ENCODE assay signal across 8 cellular contexts in genomic region chr13:74062933-74063332, GRCh38.
A peak's percentile ranks its signal among the peaks of the same experiment; 100 is the strongest.
DNase-seq lines count a peak whose midpoint lies in the region; ATAC-seq lines count a peak whose summit lies in the region.

No MANE protein-coding gene starts in this region.

- DNase-seq in ACHN (peak; percentile 63), GM19240 (ENCODE audit: insufficient read length, low spot score) (peak; percentile 18), left ventricle myocardium superior (peak; percentile 72), GF-D8 (lab: John Stamatoyannopoulos, UW) (no peak), 8988T (no peak)
- peak; percentile 15 for DNase-seq in activated T-cell treated with anti-CD3 and anti-CD28 coated beads, Interleukin-2, amount 50 U/mL, for 4 hours
- DNase-seq in stimulated activated CD4-positive, alpha-beta T cell treated with anti-CD3 and anti-CD28 coated beads, Interleukin-2, amount 100 ng/mL, for 24 hours = peak; percentile 31 to 48

- H3K4me1 Mint-ChIP-seq in activated T-cell treated with anti-CD3 and anti-CD28 coated beads, Interleukin-2, amount 50 U/mL, for 4 hours (ENCODE audit: low read depth) = peaks cover 87% of the 10 kb centered on the region

- ATAC-seq in HG03280 (IDR thresholded peaks at IDR 0.05; ENCODE audit: unreplicated experiment) (peak; percentile 74), left ventricle myocardium superior (peak; percentile 98)
- ATAC-seq in activated T-cell treated with anti-CD3 and anti-CD28 coated beads, Interleukin-2, amount 50 U/mL, for 4 hours = peak; percentile 49 to 69

- no peaks in the 10 kb centered on the region for H3K27me3 Mint-ChIP-seq in activated T-cell treated with anti-CD3 and anti-CD28 coated beads, Interleukin-2, amount 50 U/mL, for 4 hours (ENCODE audit: low read depth)

- peaks cover 15% of the 10 kb centered on the region for H3K36me3 Mint-ChIP-seq in activated T-cell treated with anti-CD3 and anti-CD28 coated beads, Interleukin-2, amount 50 U/mL, for 4 hours (ENCODE audit: insufficient read depth)

- no peaks in the 10 kb centered on the region for H3K9me3 Mint-ChIP-seq in activated T-cell treated with anti-CD3 and anti-CD28 coated beads, Interleukin-2, amount 50 U/mL, for 4 hours

- in situ Hi-C loops in ACHN (cut with HindIII; ENCODE audit: low pct_ligation_motif_present, low pct_unique_long_range_greater_than_20kb, low sequenced_read_pairs) = no loop called here

- intact Hi-C loops in left ventricle myocardium superior (cut with micrococcal nuclease) = loop anchor here (5.0 kb wide), 1 partner anchor 69 kb away; the partner anchor contains the start of gene KLF12

- H3K4me3 Mint-ChIP-seq in activated T-cell treated with anti-CD3 and anti-CD28 coated beads, Interleukin-2, amount 50 U/mL, for 4 hours = peak overlapping the region; percentile 79

Comparison
In these comparisons a context has a peak if more than half of its experiments do, and no peak if none do; other contexts are left out.
1. DNase-seq: peak in ACHN (single experiment), GM19240 (single experiment), activated T-cell treated with anti-CD3 and anti-CD28 coated beads, Interleukin-2, amount 50 U/mL, for 4 hours (single experiment), left ventricle myocardium superior (single experiment) and stimulated activated CD4-positive, alpha-beta T cell treated with anti-CD3 and anti-CD28 coated beads, Interleukin-2, amount 100 ng/mL, for 24 hours (2 of 2); none in GF-D8 (single experiment) and 8988T (single experiment).
2. Peak in every context shown above with its lines, with median percentiles within 50 percentile points of each other: ATAC-seq.